29 cellular contexts compared by ENCODE assay signal in the genomic region with DNA sequence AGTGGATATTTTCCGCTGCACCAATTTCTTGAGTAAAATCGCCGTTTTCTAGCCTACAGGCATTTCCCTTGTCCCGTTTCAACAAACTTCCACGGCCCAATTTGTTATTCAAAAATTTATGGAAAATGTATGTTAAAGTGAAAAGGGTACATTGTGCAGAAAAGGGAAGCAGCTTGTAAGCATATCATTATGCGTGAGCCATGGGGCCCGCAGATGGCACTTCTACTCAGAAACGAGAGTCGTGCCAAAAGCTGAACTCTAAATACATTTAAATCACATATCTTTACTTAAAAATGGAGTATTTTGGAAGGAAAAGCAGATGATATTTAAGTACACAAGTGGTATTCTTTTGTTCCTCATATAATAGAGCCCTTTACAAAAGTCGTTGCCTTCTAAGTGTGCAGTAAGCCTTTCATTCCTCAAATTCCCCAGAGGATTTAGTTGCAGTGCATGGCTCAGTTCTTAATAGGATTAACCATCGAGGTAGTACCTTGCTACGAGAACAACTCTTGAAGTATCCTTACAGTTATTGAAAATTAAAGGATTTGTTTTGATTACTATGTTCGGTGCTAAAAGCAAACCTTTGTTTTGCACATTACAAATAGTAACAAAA.
DNase-seq lines count a peak whose midpoint lies in the region; ATAC-seq, FAIRE-seq and TF ChIP-seq lines count a peak whose summit lies in the region.
"Had no signal": no experiment of that assay in that cellular context is flagged by ENCODE, and none has a peak within 500 bp of the region (broad histone marks: within the 10 kb centered on the region; RNA-seq: fewer than 3 reads in every experiment).

No MANE protein-coding gene starts in this region.

- H3K27ac ChIP-seq in neural progenitor cell, result peak overlapping the region; percentile 91
- no peak overlapping the region for H3K27ac ChIP-seq in upper lobe of right lung
- H3K27ac ChIP-seq: BLaER1, body of pancreas, pancreas, upper lobe of left lung had no signal

- intact Hi-C loops in upper lobe of right lung (cut with DNase I), result no loop called here

- H4K20me1 ChIP-seq in neural progenitor cell (ENCODE audit: low read depth), result no peaks in the 10 kb centered on the region
- H4K20me1 ChIP-seq: BLaER1 had no signal

- DNase-seq in D721Med (ENCODE audit: insufficient read length, low spot score) (no peak), NCI-H524 treated with DMSO at 0.1 percent for 48 hours (lab: John Stamatoyannopoulos, UW) (peak; percentile 80), neural progenitor cell (ENCODE audit: low spot score) (peak; percentile 91), upper lobe of right lung (no peak), hepatic stellate cell (ENCODE audit: low spot score) (no peak)
- DNase-seq in activated CD4-positive, alpha-beta T cell treated with anti-CD3 and anti-CD28 coated beads for 1 hour, result no peak
- DNase-seq in activated naive CD4-positive, alpha-beta T cell treated with anti-CD3 and anti-CD28 coated beads, Interleukin-2, amount 50 U/mL, for 16 hours, result no peak
- DNase-seq: ACHN; activated CD4-positive, alpha-beta T cell treated with anti-CD3 and anti-CD28 coated beads, Interleukin-2, amount 50 U/mL, for 1 hour; activated CD8-positive, alpha-beta memory T cell treated with anti-CD3 and anti-CD28 coated beads, Interleukin-2, amount 10 ng/mL, durations not matched to agents 7 days and 5 days; activated naive CD4-positive, alpha-beta T cell; activated T-cell treated with anti-CD3 and anti-CD28 coated beads, Interleukin-2, amount 50 U/mL, for 72 hours; body of pancreas; Caco-2; natural killer cell; NCI-H1105; NCI-H2227 treated with DMSO at 0.1 percent for 48 hours; pancreas; PC-3; stimulated activated CD4-positive, alpha-beta T cell treated with anti-CD3 and anti-CD28 coated beads, Interleukin-12 subunit alpha, Interleukin-12 subunit beta, amount 100 ng/mL, for 4 hours; stimulated activated CD4-positive, alpha-beta T cell treated with anti-CD3 and anti-CD28 coated beads, Interleukin-4, amount 100 ng/mL, for 1 hour; T1000; upper lobe of left lung had no signal

- H3K27me3 ChIP-seq in neural progenitor cell (no peaks in the 10 kb centered on the region), upper lobe of right lung (no peaks in the 10 kb centered on the region)
- H3K27me3 ChIP-seq: BLaER1, body of pancreas, pancreas, upper lobe of left lung had no signal

- H3K4me1 Mint-ChIP-seq in brain (peaks cover 47% of the 10 kb centered on the region), neural progenitor cell (peaks cover 38% of the 10 kb centered on the region)
- H3K4me1 Mint-ChIP-seq: activated CD8-positive, alpha-beta memory T cell treated with anti-CD3 and anti-CD28 coated beads, Interleukin-2, amount 10 ng/mL, durations not matched to agents 7 days and 5 days; natural killer cell; stimulated activated effector memory CD8-positive, alpha-beta T cell treated with anti-CD3 and anti-CD28 coated beads, Interleukin-12 subunit alpha, Interleukin-12 subunit beta, amount 100 ng/mL, for 72 hours had no signal

- H3K9me3 ChIP-seq in neural progenitor cell (ENCODE audit: low read depth) (no peaks in the 10 kb centered on the region), upper lobe of right lung (no peaks in the 10 kb centered on the region)
- H3K9me3 ChIP-seq: BLaER1, body of pancreas, Caco-2, pancreas, upper lobe of left lung had no signal

- H3K27me3 Mint-ChIP-seq in brain (no peaks in the 10 kb centered on the region), neural progenitor cell (ENCODE audit: insufficient read depth, low read depth) (peaks cover 3% of the 10 kb centered on the region)
- H3K27me3 Mint-ChIP-seq: activated CD8-positive, alpha-beta memory T cell treated with anti-CD3 and anti-CD28 coated beads, Interleukin-2, amount 10 ng/mL, durations not matched to agents 7 days and 5 days had no signal

- H3K9ac ChIP-seq in neural progenitor cell, result no peak overlapping the region
- H3K9ac ChIP-seq: BLaER1 had no signal

- H3K4me1 ChIP-seq in neural progenitor cell (peaks cover 44% of the 10 kb centered on the region), upper lobe of right lung (no peaks in the 10 kb centered on the region)
- H3K4me1 ChIP-seq: BLaER1, body of pancreas, Caco-2, pancreas, upper lobe of left lung had no signal

- H3K27ac Mint-ChIP-seq in brain (peak overlapping the region; percentile 63 to 88 (median 85)), neural progenitor cell (peak overlapping the region; percentile 99)
- H3K27ac Mint-ChIP-seq: activated CD8-positive, alpha-beta memory T cell treated with anti-CD3 and anti-CD28 coated beads, Interleukin-2, amount 10 ng/mL, durations not matched to agents 7 days and 5 days; activated T-cell treated with anti-CD3 and anti-CD28 coated beads, Interleukin-2, amount 50 U/mL, for 72 hours; natural killer cell; stimulated activated effector memory CD8-positive, alpha-beta T cell treated with anti-CD3 and anti-CD28 coated beads, Interleukin-12 subunit alpha, Interleukin-12 subunit beta, amount 100 ng/mL, for 72 hours had no signal

- peak; percentile 95 for FAIRE-seq in D721Med (lab: Jason Lieb, UNC)
- FAIRE-seq: keratinocyte, pancreas had no signal

- no peaks in the 10 kb centered on the region for H3F3A ChIP-seq in neural progenitor cell (ENCODE audit: low read depth)

- TF ChIP-seq CTCF in D721Med (IDR thresholded peaks at IDR 0.05; ENCODE audit: insufficient read depth, missing control alignments) (no peak), brain (conservative IDR thresholded peaks at IDR 0.05) (no peak), neural progenitor cell (IDR thresholded peaks at IDR 0.05) (no peak), upper lobe of right lung (IDR thresholded peaks at IDR 0.05) (no peak)

- H2AFZ ChIP-seq in neural progenitor cell (replicated peaks), result no peak overlapping the region

- no peaks in the 10 kb centered on the region for H3K36me3 ChIP-seq in neural progenitor cell
- H3K36me3 ChIP-seq in upper lobe of right lung, result no peaks in the 10 kb centered on the region
- H3K36me3 ChIP-seq: BLaER1, pancreas, upper lobe of left lung had no signal

- H3K4me3 Mint-ChIP-seq in brain (peak overlapping the region in 4 of 5 experiments; percentile 40 to 69 (median 62)), neural progenitor cell (peak overlapping the region; percentile 52)
- H3K4me3 Mint-ChIP-seq: activated CD8-positive, alpha-beta memory T cell treated with anti-CD3 and anti-CD28 coated beads, Interleukin-2, amount 10 ng/mL, durations not matched to agents 7 days and 5 days; activated T-cell treated with anti-CD3 and anti-CD28 coated beads, Interleukin-2, amount 50 U/mL, for 72 hours; natural killer cell; stimulated activated effector memory CD8-positive, alpha-beta T cell treated with anti-CD3 and anti-CD28 coated beads, Interleukin-12 subunit alpha, Interleukin-12 subunit beta, amount 100 ng/mL, for 72 hours had no signal

- H3K4me3 ChIP-seq in neural progenitor cell (peak overlapping the region; percentile 33), upper lobe of right lung (no peak overlapping the region)
- H3K4me3 ChIP-seq: BLaER1, body of pancreas, pancreas, upper lobe of left lung had no signal

- peak overlapping the region; percentile 77 for H3K4me2 ChIP-seq in neural progenitor cell
- H3K4me2 ChIP-seq: BLaER1 had no signal

- ATAC-seq in upper lobe of right lung, result no peak
- ATAC-seq: activated CD8-positive, alpha-beta memory T cell treated with anti-CD3 and anti-CD28 coated beads, Interleukin-2, amount 10 ng/mL, durations not matched to agents 7 days and 5 days; activated T-cell treated with anti-CD3 and anti-CD28 coated beads, Interleukin-2, amount 50 U/mL, for 72 hours; body of pancreas; natural killer cell; pancreas; PC-3; Right ventricle myocardium inferior; sciatic nerve; stimulated activated effector memory CD8-positive, alpha-beta T cell treated with anti-CD3 and anti-CD28 coated beads, Interleukin-12 subunit alpha, Interleukin-12 subunit beta, amount 100 ng/mL, for 72 hours had no signal

- H3K79me2 ChIP-seq in neural progenitor cell (ENCODE audit: low read depth), result no peaks in the 10 kb centered on the region

- H3K9me3 Mint-ChIP-seq in brain (peaks cover 0 to 3% (median 0%) of the 10 kb centered on the region in 5 experiments), neural progenitor cell (peaks cover 6% of the 10 kb centered on the region)

- H3K36me3 Mint-ChIP-seq in brain (no peaks in the 10 kb centered on the region), neural progenitor cell (peaks cover 3% of the 10 kb centered on the region)
- H3K36me3 Mint-ChIP-seq: activated CD8-positive, alpha-beta memory T cell treated with anti-CD3 and anti-CD28 coated beads, Interleukin-2, amount 10 ng/mL, durations not matched to agents 7 days and 5 days; natural killer cell; stimulated activated effector memory CD8-positive, alpha-beta T cell treated with anti-CD3 and anti-CD28 coated beads, Interleukin-12 subunit alpha, Interleukin-12 subunit beta, amount 100 ng/mL, for 72 hours had no signal

Comparison
In these comparisons a context has a peak if more than half of its experiments do, and no peak if none do; other contexts are left out.
1. DNase-seq: peak in NCI-H524 treated with DMSO at 0.1 percent for 48 hours (single experiment) and neural progenitor cell (single experiment); none in D721Med (single experiment), activated CD4-positive, alpha-beta T cell treated with anti-CD3 and anti-CD28 coated beads for 1 hour (single experiment), upper lobe of right lung (single experiment), hepatic stellate cell (single experiment) and activated naive CD4-positive, alpha-beta T cell treated with anti-CD3 and anti-CD28 coated beads, Interleukin-2, amount 50 U/mL, for 16 hours (single experiment).